In genomic region chr2:138364554-138365162, GRCh38 we compare ENCODE assay signal across 19 cellular contexts.
DNase-seq lines count a peak whose midpoint lies in the region; ATAC-seq and TF ChIP-seq lines count a peak whose summit lies in the region.
"Had no signal": no experiment of that assay in that cellular context is flagged by ENCODE, and none has a peak within 500 bp of the region (broad histone marks: within the 10 kb centered on the region; RNA-seq: fewer than 3 reads in every experiment).

No MANE protein-coding gene starts in this region.

- TF ChIP-seq CTCF in RWPE2 (IDR thresholded peaks at IDR 0.05; ENCODE audit: poor library complexity, severe bottlenecking) (no peak), GM20000 (IDR thresholded peaks at IDR 0.05; ENCODE audit: extremely low read depth, missing control alignments) (no peak)

- no peak overlapping the region for H3K27ac ChIP-seq in RWPE2 (ENCODE audit: poor library complexity, severe bottlenecking)
- H3K27ac ChIP-seq: esophagus muscularis mucosa, sigmoid colon, vagina had no signal

- no peaks in the 10 kb centered on the region for H3K9me3 ChIP-seq in RWPE2 (ENCODE audit: severe bottlenecking)
- H3K9me3 ChIP-seq: esophagus muscularis mucosa, sigmoid colon, vagina had no signal

- H3K4me3 ChIP-seq in RWPE2 (ENCODE audit: severe bottlenecking): no peak overlapping the region
- H3K4me3 ChIP-seq: esophagus muscularis mucosa, sigmoid colon, vagina had no signal

- no peaks in the 10 kb centered on the region for H3K4me1 ChIP-seq in RWPE2 (ENCODE audit: insufficient read depth, poor library complexity, severe bottlenecking)
- H3K4me1 ChIP-seq: sigmoid colon, vagina had no signal

- DNase-seq in EL (peak; percentile 6), RWPE2 (ENCODE audit: low spot score) (no peak), fibroblast of peridontal ligament (ENCODE audit: extremely low read depth) (peak; percentile 73), renal cortical epithelial cell (ENCODE audit: low read depth) (peak; percentile 61), GM20000 (ENCODE audit: low spot score) (no peak), iPS-NIHi11 (ENCODE audit: low spot score) (no peak)
- no peak for DNase-seq in activated T-cell treated with anti-CD3 and anti-CD28 coated beads, Interleukin-2, amount 50 U/mL, for 1 hour
- DNase-seq: activated CD4-positive, alpha-beta memory T cell treated with anti-CD3 and anti-CD28 coated beads for 36 hours; amygdala; CD4-positive, CD25-positive, alpha-beta regulatory T cell; dermis blood vessel endothelial cell; NCI-H146; NCI-H446; OCI-M1; sigmoid colon; stimulated activated CD4-positive, alpha-beta T cell treated with anti-CD3 and anti-CD28 coated beads, Interleukin-4, amount 100 ng/mL, for 4 hours had no signal

- no peaks in the 10 kb centered on the region for H3K36me3 ChIP-seq in RWPE2 (ENCODE audit: low read depth)
- H3K36me3 ChIP-seq: esophagus muscularis mucosa, sigmoid colon, vagina had no signal

- H3K27me3 ChIP-seq in RWPE2 (ENCODE audit: insufficient read depth, poor library complexity, severe bottlenecking): no peaks in the 10 kb centered on the region
- H3K27me3 ChIP-seq: esophagus muscularis mucosa, sigmoid colon, vagina had no signal

- ATAC-seq in RWPE2 (ENCODE audit: low read depth) (peak; percentile 61; the same call in 2 of the 3 replicates), HG03139 (IDR thresholded peaks at IDR 0.05; ENCODE audit: unreplicated experiment) (no peak)

Comparison
In these comparisons a context has a peak if more than half of its experiments do, and no peak if none do; other contexts are left out.
1. DNase-seq: peak in EL (single experiment), fibroblast of peridontal ligament (single experiment) and renal cortical epithelial cell (single experiment); none in RWPE2 (single experiment), activated T-cell treated with anti-CD3 and anti-CD28 coated beads, Interleukin-2, amount 50 U/mL, for 1 hour (single experiment), GM20000 (single experiment) and iPS-NIHi11 (single experiment).